Comparison of ENCODE assay signal across 15 cellular contexts in genomic region chr17:76532072-76532651, GRCh38. TPM values are rescaled to one million over a fixed set of nuclear protein-coding genes. Genes with fewer than 3 reads are reported as not detected.
DNase-seq lines count a peak whose midpoint lies in the region; ATAC-seq and TF ChIP-seq lines count a peak whose summit lies in the region.
"Had no signal": no experiment of that assay in that cellular context is flagged by ENCODE, and none has a peak within 500 bp of the region (broad histone marks: within the 10 kb centered on the region; RNA-seq: fewer than 3 reads in every experiment).

No MANE protein-coding gene starts in this region.

- no peaks in the 10 kb centered on the region for H3K36me3 Mint-ChIP-seq in Caco-2 (ENCODE audit: insufficient read depth, unreplicated experiment)
- H3K36me3 Mint-ChIP-seq: WTC11 had no signal

- intact Hi-C loops in Caco-2 (cut with micrococcal nuclease; ENCODE audit: unreplicated experiment) (no loop called here), sigmoid colon (cut with DNase I) (no loop called here)

- no peak for DNase-seq in Caco-2
- DNase-seq in SJSA1 (ENCODE audit: low read depth in 1 of 2, low spot score in 2 of 2), result peak; percentile 66 to 76
- peak; percentile 37 for DNase-seq in glomerular visceral epithelial cell (ENCODE audit: extremely low spot score)
- DNase-seq in sigmoid colon, result no peak
- DNase-seq in SW480 (ENCODE audit: low spot score), result no peak
- DNase-seq in stimulated activated CD4-positive, alpha-beta T cell treated with anti-CD3 and anti-CD28 coated beads, Interleukin-2, amount 100 ng/mL, for 24 hours, result no peak
- DNase-seq: activated T-cell treated with anti-CD3 and anti-CD28 coated beads, Interleukin-2, amount 50 U/mL, for 1 hour; C1 segment of cervical spinal cord; GDM1; SHP77; stimulated activated CD4-positive, alpha-beta T cell treated with anti-CD3 and anti-CD28 coated beads, Interleukin-12 subunit alpha, Interleukin-12 subunit beta, amount 100 ng/mL, for 4 hours had no signal

- H3K9me3 ChIP-seq in Caco-2 (no peaks in the 10 kb centered on the region), SJSA1 (replicated peaks) (no peaks in the 10 kb centered on the region), sigmoid colon (no peaks in the 10 kb centered on the region)

- POLR2A ChIA-PET in Caco-2 (lab: Charles Lee), result interaction anchor here (0.7 kb wide), 1 partner anchor 14 kb away, joined by 4 read pairs; no protein-coding TSS in a partner anchor

- TF ChIP-seq POLR2A in sigmoid colon (IDR thresholded peaks at IDR 0.05), result no peak

- no peaks in the 10 kb centered on the region for H3K27me3 ChIP-seq in Caco-2 (replicated peaks; ENCODE audit: control insufficient read depth, insufficient read depth, low read length)
- no peaks in the 10 kb centered on the region for H3K27me3 ChIP-seq in SJSA1 (replicated peaks)
- H3K27me3 ChIP-seq in sigmoid colon, result peaks cover 7 to 29% (median 14%) of the 10 kb centered on the region in 3 donors

- H3K4me3 Mint-ChIP-seq in Caco-2 (ENCODE audit: unreplicated experiment), result no peak overlapping the region
- H3K4me3 Mint-ChIP-seq: WTC11 had no signal

- H3K4me1 Mint-ChIP-seq in Caco-2 (ENCODE audit: low read depth, unreplicated experiment), result peaks cover 15% of the 10 kb centered on the region

- H3K27ac Mint-ChIP-seq in Caco-2 (ENCODE audit: unreplicated experiment), result peak overlapping the region; percentile 43

- CTCF ChIA-PET in Caco-2 (lab: Charles Lee), result no interaction called here

- no peaks in the 10 kb centered on the region for H3K27me3 Mint-ChIP-seq in Caco-2 (ENCODE audit: insufficient read depth, unreplicated experiment)

- no peak for TF ChIP-seq EP300 in sigmoid colon (IDR thresholded peaks at IDR 0.05)

- no TSS peak for BruUV-seq in Caco-2 (replicated peaks; lab: Mats Ljungman, UMichigan)

- H3K9me3 Mint-ChIP-seq in Caco-2 (ENCODE audit: unreplicated experiment), result no peaks in the 10 kb centered on the region
- H3K9me3 Mint-ChIP-seq: WTC11 had no signal

- H3K36me3 ChIP-seq in Caco-2 (ENCODE audit: control insufficient read depth, insufficient read depth, low read length), result no peaks in the 10 kb centered on the region
- H3K36me3 ChIP-seq in SJSA1, result no peaks in the 10 kb centered on the region
- H3K36me3 ChIP-seq in sigmoid colon, result no peaks in the 10 kb centered on the region

- WGBS in sigmoid colon, 2 donors, result 72 to 85% methylated on average over 8 of the region's 8 CpGs

- H3K27ac ChIP-seq in SJSA1 (peak overlapping the region; percentile 88), sigmoid colon (peak overlapping the region; percentile 80 to 82 (median 80))

- H3K4me1 ChIP-seq in Caco-2, result peaks cover 20% of the 10 kb centered on the region
- H3K4me1 ChIP-seq in SJSA1 (replicated peaks), result peaks cover 58% of the 10 kb centered on the region
- peaks cover 0 to 52% (median 42%) of the 10 kb centered on the region in 4 donors for H3K4me1 ChIP-seq in sigmoid colon

- no peak for TF ChIP-seq CTCF in Caco-2 (IDR thresholded peaks at IDR 0.05; ENCODE audit: insufficient read depth in 1 of 2, low read depth in 1 of 2, low read length in 1 of 2, severe bottlenecking in 1 of 2, unreplicated experiment in 1 of 2)
- TF ChIP-seq CTCF in sigmoid colon (IDR thresholded peaks at IDR 0.05), result no peak

- no peak overlapping the region for H3K4me3 ChIP-seq in Caco-2 (ENCODE audit: low read depth, low read length)
- H3K4me3 ChIP-seq in SJSA1, result no peak overlapping the region
- H3K4me3 ChIP-seq in sigmoid colon, result no peak overlapping the region

- no peak for ATAC-seq in HG03097 (IDR thresholded peaks at IDR 0.05; ENCODE audit: low FRiP score, unreplicated experiment)
- ATAC-seq in activated CD4-positive, CD25-positive, alpha-beta regulatory T cell treated with anti-CD3 and anti-CD28 coated beads, Interleukin-2, amount 50 U/mL, for 24 hours, result no peak
- ATAC-seq: WTC11 had no signal

RNA-seq across cellular contexts. Expression of gene CYGB, which starts 5.3 kb away (rescaled TPM):
- total RNA-seq in Caco-2 (2022) (0.32 and 1.0 TPM in 2 replicates), sigmoid colon (10 to 100 TPM; 18.6 to 33.4 (median 19.3) TPM)
- total RNA-seq in SJSA1 (2014; rRNA removed; shearing (Covaris generic)), result 4.4 and 5.2 TPM in 2 replicates
- polyA plus RNA-seq in sigmoid colon, result 10 to 100 TPM in 2 of 3 donors, 1 to 10 TPM in 1; 9.7 to 25.8 (median 10.1) TPM

RNA-seq across cellular contexts. Expression of gene PRCD, which starts 7.7 kb away (rescaled TPM):
- total RNA-seq in Caco-2 (2022) (not detected in 2 replicates), sigmoid colon (1 to 10 TPM; 1.1 to 6.1 (median 3.6) TPM)
- 0.13 TPM in 1 of 2 replicates, not detected in the other for total RNA-seq in SJSA1 (2014; rRNA removed; shearing (Covaris generic))
- 1 to 10 TPM in 2 of 3 donors, not detected in 1; 4.8 to 7.1 TPM for polyA plus RNA-seq in sigmoid colon
- total RNA-seq: NCI-H460 had no signal

RNA-seq across cellular contexts. Expression of gene RHBDF2, which starts 30.9 kb away (rescaled TPM):
- total RNA-seq in Caco-2 (2022), result 33.8 and 37.2 TPM in 2 replicates
- total RNA-seq in SJSA1 (2014; rRNA removed; shearing (Covaris generic)), result 5.8 and 9.2 TPM in 2 replicates
- total RNA-seq in sigmoid colon, result 10 to 100 TPM in 3 of 4 donors, 1 to 10 TPM in 1; 7.9 to 27.6 (median 12.5) TPM
- polyA plus RNA-seq in sigmoid colon, result 10 to 100 TPM in 1 of 3 donors, 1 to 10 TPM in 2; 1.2 to 35.7 (median 5.8) TPM

RNA-seq across cellular contexts. Expression of gene ST6GALNAC2, which starts 53.5 kb away (rescaled TPM):
- total RNA-seq in Caco-2 (2022) (0.77 and 2.5 TPM in 2 replicates), sigmoid colon (10 to 100 TPM in 1 of 4 donors, 1 to 10 TPM in 3; 4.1 to 16.4 (median 9.0) TPM)
- 0.84 TPM in 1 of 2 replicates, not detected in the other for total RNA-seq in SJSA1 (2014; rRNA removed; shearing (Covaris generic))
- polyA plus RNA-seq in sigmoid colon, result 1 to 10 TPM; 3.3 to 5.4 (median 3.5) TPM
- total RNA-seq: WTC11 had no signal

Comparison
In these comparisons a context has a peak if more than half of its experiments do, and no peak if none do; other contexts are left out.
1. DNase-seq: peak in SJSA1 (2 of 2) and glomerular visceral epithelial cell (single experiment); none in Caco-2 (0 of 2), sigmoid colon (single experiment), SW480 (single experiment) and stimulated activated CD4-positive, alpha-beta T cell treated with anti-CD3 and anti-CD28 coated beads, Interleukin-2, amount 100 ng/mL, for 24 hours (0 of 2).